ENCODE assay signal across 22 cellular contexts in genomic region chr10:113176652-113177155, GRCh38.
"Had no signal": no experiment of that assay in that cellular context is flagged by ENCODE, and none has a peak within 500 bp of the region (broad histone marks: within the 10 kb centered on the region; RNA-seq: fewer than 3 reads in every experiment).

No MANE protein-coding gene starts in this region.

- H3K4me3 Mint-ChIP-seq: activated B cell treated with CpG ODN at 0.5 μM for 24 hours; activated CD4-positive, alpha-beta T cell treated with anti-CD3 and anti-CD28 coated beads for 36 hours; activated naive CD8-positive, alpha-beta T cell; activated T-cell treated with anti-CD3 and anti-CD28 coated beads, Interleukin-2, amount 50 U/mL, for 24 hours; memory B cell; T-helper 1 cell treated with Interleukin-12 subunit alpha and Interleukin-12 subunit beta and Interleukin-4 antibody, amounts not matched to agents 30 μg/mL and 1 μg/mL, for 36 hours had no signal

- H3K9me3 Mint-ChIP-seq: activated B cell treated with CpG ODN at 0.5 μM for 24 hours; activated T-cell treated with anti-CD3 and anti-CD28 coated beads, Interleukin-2, amount 50 U/mL, for 24 hours; activated T-helper 2 cell treated with anti-CD3 and anti-CD28 coated beads, Interferon-gamma antibody, Interleukin-2, Interleukin-4, amounts not matched to agents 10 μg/mL and 5 μg/mL and 100 μg/mL, durations not matched to agents 14 hours and 24 hours and 36 hours; memory B cell; nephron; T-helper 1 cell treated with Interleukin-12 subunit alpha and Interleukin-12 subunit beta and Interleukin-4 antibody, amounts not matched to agents 30 μg/mL and 1 μg/mL, for 36 hours had no signal

- H3K27me3 Mint-ChIP-seq: activated B cell treated with CpG ODN at 0.5 μM for 24 hours; activated CD4-positive, alpha-beta T cell treated with anti-CD3 and anti-CD28 coated beads for 36 hours; activated naive CD8-positive, alpha-beta T cell; activated T-cell treated with anti-CD3 and anti-CD28 coated beads, Interleukin-2, amount 50 U/mL, for 24 hours had no signal

- H3K36me3 Mint-ChIP-seq: activated naive CD8-positive, alpha-beta T cell; memory B cell had no signal

- H3K36me3 ChIP-seq: adrenal gland, breast epithelium, tibial nerve had no signal

- H3K4me1 ChIP-seq: adrenal gland, breast epithelium had no signal

- H3K27ac ChIP-seq: adrenal gland had no signal

- H3K27ac Mint-ChIP-seq: activated B cell treated with CpG ODN at 0.5 μM for 24 hours; activated CD4-positive, alpha-beta T cell treated with anti-CD3 and anti-CD28 coated beads for 36 hours; activated naive CD8-positive, alpha-beta T cell; activated T-cell treated with anti-CD3 and anti-CD28 coated beads, Interleukin-2, amount 50 U/mL, for 24 hours; activated T-helper 2 cell treated with anti-CD3 and anti-CD28 coated beads, Interferon-gamma antibody, Interleukin-2, Interleukin-4, amounts not matched to agents 10 μg/mL and 5 μg/mL and 100 μg/mL, durations not matched to agents 14 hours and 24 hours and 36 hours; memory B cell; T-helper 1 cell treated with Interleukin-12 subunit alpha and Interleukin-12 subunit beta and Interleukin-4 antibody, amounts not matched to agents 30 μg/mL and 1 μg/mL, for 36 hours had no signal

- ATAC-seq: activated CD4-positive, alpha-beta T cell treated with anti-CD3 and anti-CD28 coated beads for 36 hours had no signal

- H3K4me1 Mint-ChIP-seq: activated CD4-positive, alpha-beta T cell treated with anti-CD3 and anti-CD28 coated beads for 36 hours; memory B cell had no signal

- H3K9me3 ChIP-seq: adrenal gland, breast epithelium, tibial nerve had no signal

- FAIRE-seq: frontal cortex, urothelium cell line had no signal

- DNase-seq: activated B cell treated with CpG ODN at 0.5 μM for 24 hours; activated CD4-positive, alpha-beta T cell treated with anti-CD3 and anti-CD28 coated beads for 36 hours; activated CD4-positive, alpha-beta T cell treated with anti-CD3 and anti-CD28 coated beads, Interleukin-2, amount 50 U/mL, for 4 hours; activated CD8-positive, alpha-beta memory T cell treated with anti-CD3 and anti-CD28 coated beads for 24 hours; activated CD8-positive, alpha-beta memory T cell treated with anti-CD3 and anti-CD28 coated beads, Interleukin-2, amount 50 U/mL, for 4 hours; activated naive CD4-positive, alpha-beta T cell; activated T-cell treated with anti-CD3 and anti-CD28 coated beads, Interleukin-2, amount 50 U/mL, for 24 hours; adrenal gland; effector CD8-positive, alpha-beta T cell; glutamatergic neuron; stimulated activated CD4-positive, alpha-beta T cell treated with anti-CD3 and anti-CD28 coated beads, Interleukin-4, amount 100 ng/mL, for 24 hours; stimulated activated naive CD4-positive, alpha-beta T cell treated with Interleukin-2 at 50 U/mL for 16 hours; T1000 had no signal

- H3K4me3 ChIP-seq: adrenal gland, breast epithelium, tibial nerve had no signal

- H3K27me3 ChIP-seq: adrenal gland, breast epithelium, tibial nerve had no signal
